ENCODE assay signal across 11 cellular contexts in genomic region chr6:138971601-138972000, GRCh38. TPM values are rescaled to one million over a fixed set of nuclear protein-coding genes. Genes with fewer than 3 reads are reported as not detected.
DNase-seq lines count a peak whose midpoint lies in the region; TF ChIP-seq lines count a peak whose summit lies in the region.
"Had no signal": no experiment of that assay in that cellular context is flagged by ENCODE, and none has a peak within 500 bp of the region (broad histone marks: within the 10 kb centered on the region; RNA-seq: fewer than 3 reads in every experiment).

No MANE protein-coding gene starts in this region.

- no peaks in the 10 kb centered on the region for H3K27me3 Mint-ChIP-seq in endothelial cell (ENCODE audit: unreplicated experiment)

- no peaks in the 10 kb centered on the region for H3K36me3 Mint-ChIP-seq in endothelial cell (ENCODE audit: low read depth, unreplicated experiment)

- H3K27ac Mint-ChIP-seq in endothelial cell (ENCODE audit: unreplicated experiment): peak overlapping the region; percentile 58

- no peak overlapping the region for H3K4me3 Mint-ChIP-seq in endothelial cell (ENCODE audit: unreplicated experiment)

- H3K4me3 ChIP-seq in ACC112 (ENCODE audit: low read depth, low read length): peak overlapping the region; percentile 57
- H3K4me3 ChIP-seq in colonic mucosa: no peak overlapping the region
- H3K4me3 ChIP-seq in tibial artery: no peak overlapping the region
- H3K4me3 ChIP-seq: body of pancreas had no signal

- H3K27me3 ChIP-seq in ACC112 (ENCODE audit: insufficient read depth, low read length): no peaks in the 10 kb centered on the region
- H3K27me3 ChIP-seq in colonic mucosa: no peaks in the 10 kb centered on the region
- no peaks in the 10 kb centered on the region for H3K27me3 ChIP-seq in tibial artery
- H3K27me3 ChIP-seq: body of pancreas had no signal

- no peaks in the 10 kb centered on the region for H3K9me3 ChIP-seq in colonic mucosa
- H3K9me3 ChIP-seq in tibial artery: no peaks in the 10 kb centered on the region
- H3K9me3 ChIP-seq: body of pancreas had no signal

- intact Hi-C loops in colonic mucosa (cut with DNase I): no loop called here
- intact Hi-C loops in tibial artery (cut with DNase I; ENCODE audit: low total_unique reads): no loop called here

- H3K79me2 ChIP-seq in ACC112 (ENCODE audit: control insufficient read depth, insufficient read depth, low read length, unreplicated experiment): peaks cover 76% of the 10 kb centered on the region

- H3K4me1 ChIP-seq in ACC112 (ENCODE audit: control insufficient read depth, insufficient read depth, low read length, unreplicated experiment) (peaks cover 74% of the 10 kb centered on the region), colonic mucosa (no peaks in the 10 kb centered on the region), tibial artery (peaks cover 0 to 45% (median 31%) of the 10 kb centered on the region in 4 donors)

- H3K9ac ChIP-seq in colonic mucosa (ENCODE audit: low read depth in 2 of 2, low read length in 2 of 2): no peak overlapping the region

- H2AFZ ChIP-seq in ACC112 (ENCODE audit: low read length, unreplicated experiment): no peak overlapping the region

- no peaks in the 10 kb centered on the region for H3K36me3 ChIP-seq in ACC112 (ENCODE audit: insufficient read depth, low read length)
- H3K36me3 ChIP-seq in colonic mucosa: no peaks in the 10 kb centered on the region
- no peaks in the 10 kb centered on the region for H3K36me3 ChIP-seq in tibial artery

- peaks cover 38% of the 10 kb centered on the region for H3K4me1 Mint-ChIP-seq in endothelial cell (ENCODE audit: unreplicated experiment)

- peak overlapping the region; percentile 99 for H3K27ac ChIP-seq in ACC112 (ENCODE audit: low read depth, low read length)
- H3K27ac ChIP-seq in colonic mucosa: no peak overlapping the region
- no peak overlapping the region for H3K27ac ChIP-seq in tibial artery
- H3K27ac ChIP-seq: C4-2B had no signal

- TF ChIP-seq CTCF in endothelial cell (IDR thresholded peaks at IDR 0.05; ENCODE audit: unreplicated experiment) (no peak), colonic mucosa (IDR thresholded peaks at IDR 0.05) (no peak), tibial artery (IDR thresholded peaks at IDR 0.05) (no peak)

- DNase-seq in NCI-H226 (peak; percentile 54), endothelial cell (ENCODE audit: low spot score) (no peak), midbrain (lab: John Stamatoyannopoulos, UW) (peak; percentile 70), colonic mucosa (no peak), NCI-H187 (lab: John Stamatoyannopoulos, UW) (no peak), tibial artery (no peak)
- DNase-seq in activated naive CD4-positive, alpha-beta T cell treated with anti-CD3 and anti-CD28 coated beads, Interleukin-2, amount 50 U/mL, for 16 hours: no peak
- DNase-seq: NCI-H2081 treated with DMSO at 0.1 percent for 48 hours had no signal

- H3K9me3 Mint-ChIP-seq in endothelial cell (ENCODE audit: unreplicated experiment): no peaks in the 10 kb centered on the region

RNA-seq across cellular contexts. Expression of gene REPS1, which starts 16.5 kb away (rescaled TPM):
- total RNA-seq in endothelial cell (ENCODE audit: unreplicated experiment) (50.4 TPM), colonic mucosa (10 to 100 TPM; 36.1 to 37.3 TPM)

RNA-seq across cellular contexts. Expression of gene ABRACL, which starts 56.9 kb away (rescaled TPM):
- total RNA-seq in endothelial cell (ENCODE audit: unreplicated experiment) (117 TPM), colonic mucosa (10 to 100 TPM; 64.7 to 90.6 TPM)

Comparison
In these comparisons a context has a peak if more than half of its experiments do, and no peak if none do; other contexts are left out.
1. DNase-seq: peak in NCI-H226 (single experiment) and midbrain (single experiment); none in endothelial cell (single experiment), colonic mucosa (single experiment), NCI-H187 (0 of 2), activated naive CD4-positive, alpha-beta T cell treated with anti-CD3 and anti-CD28 coated beads, Interleukin-2, amount 50 U/mL, for 16 hours (single experiment) and tibial artery (0 of 2).